In genomic region chr19:55088543-55089265, GRCh38 we compare ENCODE assay signal across 8 cellular contexts. TPM values are rescaled to one million over a fixed set of nuclear protein-coding genes. Genes with fewer than 3 reads are reported as not detected.
DNase-seq lines count a peak whose midpoint lies in the region; ATAC-seq and TF ChIP-seq lines count a peak whose summit lies in the region.

No MANE protein-coding gene starts in this region.

- no peaks in the 10 kb centered on the region for H3K79me2 ChIP-seq in osteoblast (ENCODE audit: insufficient read depth, low read length)

- no peak overlapping the region for H3K4me3 ChIP-seq in HEK293 (ENCODE audit: low read depth, low read length)
- H3K4me3 ChIP-seq in Panc1 (ENCODE audit: low read depth in 2 of 2, low read length in 2 of 2), result no peak overlapping the region
- no peak overlapping the region for H3K4me3 ChIP-seq in fibroblast of villous mesenchyme (ENCODE audit: low read depth, low read length)
- no peak overlapping the region for H3K4me3 ChIP-seq in osteoblast (ENCODE audit: insufficient read depth, low read length)
- H3K4me3 ChIP-seq in testis, result no peak overlapping the region

- WGBS in testis, 2 donors, result 57 to 63% methylated on average over 16 of the region's 16 CpGs

- H3K4me3 Mint-ChIP-seq in activated T-helper 17 cell treated with anti-CD3 and anti-CD28 coated beads, Interleukin-2, amount 50 U/mL, for 72 hours, result peak overlapping the region; percentile 65

- in situ Hi-C loops in Panc1 (cut with HindIII; ENCODE audit: low pct_unique_long_range_greater_than_20kb, low sequenced_read_pairs), result no loop called here

- peaks cover 22% of the 10 kb centered on the region for H3K27me3 Mint-ChIP-seq in activated T-helper 17 cell treated with anti-CD3 and anti-CD28 coated beads, Interleukin-2, amount 50 U/mL, for 72 hours

- no peak overlapping the region for H3K27ac ChIP-seq in C4-2B
- no peak overlapping the region for H3K27ac ChIP-seq in HEK293 (ENCODE audit: extremely low read depth, low read depth, low read length)
- H3K27ac ChIP-seq in Panc1 (ENCODE audit: low read length), result no peak overlapping the region
- H3K27ac ChIP-seq in osteoblast (ENCODE audit: low read depth, low read length), result no peak overlapping the region
- H3K27ac ChIP-seq in testis, result no peak overlapping the region

- BruUV-seq in Panc1 (replicated peaks; lab: Mats Ljungman, UMichigan), result no TSS peak

- no peaks in the 10 kb centered on the region for H3K4me1 ChIP-seq in HEK293 (ENCODE audit: control insufficient read depth, insufficient read depth, low read length)
- peaks cover 14% of the 10 kb centered on the region; the same call in 1 of the 2 replicates for H3K4me1 ChIP-seq in Panc1 (ENCODE audit: control insufficient read depth, insufficient read depth, low read length)
- peaks cover 12% of the 10 kb centered on the region for H3K4me1 ChIP-seq in osteoblast (ENCODE audit: insufficient read depth, low read length)
- peaks cover 17% of the 10 kb centered on the region for H3K4me1 ChIP-seq in testis

- CTCF ChIA-PET in HEK293 (lab: Yijun Ruan, JAX), result interaction anchor here (0.5 to 3.6 kb wide), 34 partner anchors 8 to 797 kb away, joined by 3 to 35 read pairs (median 4); partner anchors contain the start of genes DNAAF3, PPP1R12C and TMEM238
- CTCF ChIA-PET in Panc1 (lab: Charles Lee), result interaction anchor here (0.6 to 0.8 kb wide), 3 partner anchors 9 to 424 kb away, joined by 3 to 7 read pairs (median 4); no protein-coding TSS in a partner anchor

- H3K36me3 Mint-ChIP-seq in activated T-helper 17 cell treated with anti-CD3 and anti-CD28 coated beads, Interleukin-2, amount 50 U/mL, for 72 hours (ENCODE audit: low read depth), result peaks cover 32% of the 10 kb centered on the region

- H3K9me3 Mint-ChIP-seq in activated T-helper 17 cell treated with anti-CD3 and anti-CD28 coated beads, Interleukin-2, amount 50 U/mL, for 72 hours, result no peaks in the 10 kb centered on the region

- ATAC-seq in Panc1 (peak; percentile 60), GM21723 (IDR thresholded peaks at IDR 0.05; ENCODE audit: unreplicated experiment) (no peak)
- peak; percentile 45 for ATAC-seq in activated T-helper 17 cell treated with anti-CD3 and anti-CD28 coated beads, Interleukin-2, amount 50 U/mL, for 72 hours (replicated peaks)

- H3K27ac Mint-ChIP-seq in activated T-helper 17 cell treated with anti-CD3 and anti-CD28 coated beads, Interleukin-2, amount 50 U/mL, for 72 hours, result peak overlapping the region; percentile 75

- no peak overlapping the region for H2AFZ ChIP-seq in osteoblast (ENCODE audit: low read length)

- POLR2A ChIA-PET in HEK293 (lab: Yijun Ruan, JAX), result interaction anchor here (0.6 to 2.0 kb wide), 6 partner anchors 8 to 1220 kb away, joined by 3 to 13 read pairs (median 5); partner anchors contain the start of genes PPP1R12C and RDH13
- POLR2A ChIA-PET in Panc1 (lab: Charles Lee), result interaction anchor here (0.5 kb wide), 1 partner anchor 516 kb away, joined by 3 read pairs; no protein-coding TSS in a partner anchor

- TF ChIP-seq CTCF in C4-2B (conservative IDR thresholded peaks at IDR 0.05) (peak; percentile 89), HEK293 (tag by site-specific recombination; IDR thresholded peaks at IDR 0.05) (no peak), Panc1 (IDR thresholded peaks at IDR 0.05) (peak; percentile 97), fibroblast of villous mesenchyme (IDR thresholded peaks at IDR 0.05; ENCODE audit: insufficient read depth, low read depth, low read length) (peak; percentile 61), osteoblast (IDR thresholded peaks at IDR 0.05; ENCODE audit: extremely low read depth, low read depth, low read length) (peak; percentile 51), testis (IDR thresholded peaks at IDR 0.05) (peak in 2 of 3 experiments; percentile 51 to 89)

- no peak overlapping the region for H3K4me2 ChIP-seq in osteoblast (ENCODE audit: insufficient read depth, low read length)

- DNase-seq in Panc1 (ENCODE audit: low read depth, low spot score) (no peak), fibroblast of villous mesenchyme (ENCODE audit: low read depth) (peak; percentile 59), osteoblast (ENCODE audit: insufficient read length, low spot score, missing footprints) (peak; percentile 99), testis (peak; percentile 83)

- H3K36me3 ChIP-seq in HEK293 (ENCODE audit: control insufficient read depth in 2 of 2, insufficient read depth in 1 of 2, low read length in 2 of 2) (peaks cover 0 to 32% of the 10 kb centered on the region in 2 experiments; a peak in 2 of 3 replicates), Panc1 (ENCODE audit: control insufficient read depth, insufficient read depth, low read length) (peaks cover 2% of the 10 kb centered on the region; the same call in 1 of the 2 replicates), osteoblast (ENCODE audit: insufficient read depth, low read length) (no peaks in the 10 kb centered on the region), testis (ENCODE audit: low read depth, missing control alignments) (no peaks in the 10 kb centered on the region)

- H3K27me3 ChIP-seq in Panc1 (ENCODE audit: control insufficient read depth, insufficient read depth, low read length), result no peaks in the 10 kb centered on the region
- H3K27me3 ChIP-seq in osteoblast (ENCODE audit: insufficient read depth, low read length), result peaks cover 35% of the 10 kb centered on the region
- no peaks in the 10 kb centered on the region for H3K27me3 ChIP-seq in testis

- TF ChIP-seq POLR2A in testis (IDR thresholded peaks at IDR 0.05), result no peak

- H3K4me1 Mint-ChIP-seq in activated T-helper 17 cell treated with anti-CD3 and anti-CD28 coated beads, Interleukin-2, amount 50 U/mL, for 72 hours, result peaks cover 11% of the 10 kb centered on the region

- no peaks in the 10 kb centered on the region for H3K9me3 ChIP-seq in HEK293 (ENCODE audit: control insufficient read depth, insufficient read depth, low read depth, low read length)
- no peaks in the 10 kb centered on the region for H3K9me3 ChIP-seq in Panc1 (ENCODE audit: control insufficient read depth, insufficient read depth, low read depth, low read length)
- H3K9me3 ChIP-seq in osteoblast (ENCODE audit: low read depth, low read length), result no peaks in the 10 kb centered on the region
- no peaks in the 10 kb centered on the region for H3K9me3 ChIP-seq in testis

- intact Hi-C loops in Panc1 (cut with micrococcal nuclease; ENCODE audit: unreplicated experiment), result no loop called here
- intact Hi-C loops in testis (cut with DNase I; ENCODE audit: low total_unique reads), result no loop called here

- peaks cover 27% of the 10 kb centered on the region for H4K20me1 ChIP-seq in osteoblast (ENCODE audit: insufficient read depth, low read length)

TF ChIP-seq in HEK293, 187 proteins besides CTCF, POLR2A, EP300 and RAD21:
- no peak for TF ChIP-seq ZNF155 (tag by site-specific recombination; IDR thresholded peaks at IDR 0.05)
- TF ChIP-seq PRDM1 (tag by site-specific recombination; IDR thresholded peaks at IDR 0.05), result peak; percentile 25; the same call in 1 of the 2 replicates

RNA-seq across cellular contexts. Expression of gene EPS8L1, which starts 13.0 kb away (rescaled TPM):
- 11.0 TPM for total RNA-seq in Panc1 (2021; ENCODE audit: unreplicated experiment)
- 27.5 TPM for polyA plus RNA-seq in Panc1 (2012; ENCODE audit: insufficient read length)
- total RNA-seq in activated T-helper 17 cell treated with anti-CD3 and anti-CD28 coated beads, Interleukin-2, amount 50 U/mL, for 72 hours, result 1 to 10 TPM; 1.4 to 2.1 TPM
- total RNA-seq in fibroblast of villous mesenchyme, result 1.3 and 2.2 TPM in 2 replicates
- total RNA-seq in osteoblast, result 0.29 and 1.1 TPM in 2 replicates
- 1 to 10 TPM; 3.4 to 3.6 TPM for total RNA-seq in testis
- polyA plus RNA-seq in testis (ENCODE audit: insufficient read depth, low read depth, low replicate concordance), result 13.3 TPM

RNA-seq across cellular contexts. Expression of gene RDH13, which starts 25.8 kb away (rescaled TPM):
- total RNA-seq in Panc1 (2021; ENCODE audit: unreplicated experiment) (37.8 TPM), fibroblast of villous mesenchyme (9.0 and 9.1 TPM in 2 replicates), osteoblast (9.7 and 12.7 TPM in 2 replicates), testis (10 to 100 TPM; 22.5 to 24.3 TPM)
- polyA plus RNA-seq in Panc1 (2012; ENCODE audit: insufficient read length), result 33.0 TPM
- total RNA-seq in activated T-helper 17 cell treated with anti-CD3 and anti-CD28 coated beads, Interleukin-2, amount 50 U/mL, for 72 hours, result 10 to 100 TPM; 20.4 to 25.0 TPM
- polyA plus RNA-seq in testis (ENCODE audit: insufficient read depth, low read depth, low replicate concordance), result 13.9 TPM

RNA-seq across cellular contexts. Expression of gene PPP1R12C, which starts 28.7 kb away (rescaled TPM):
- total RNA-seq in Panc1 (2021; ENCODE audit: unreplicated experiment), result 158 TPM
- polyA plus RNA-seq in Panc1 (2012; ENCODE audit: insufficient read length), result 141 TPM
- total RNA-seq in activated T-helper 17 cell treated with anti-CD3 and anti-CD28 coated beads, Interleukin-2, amount 50 U/mL, for 72 hours, result 10 to 100 TPM; 74.5 to 94.8 TPM
- total RNA-seq in fibroblast of villous mesenchyme, result 49.7 and 69.9 TPM in 2 replicates
- 49.2 and 55.0 TPM in 2 replicates for total RNA-seq in osteoblast
- 100 to 1,000 TPM; 184 to 206 TPM for total RNA-seq in testis
- 220 TPM for polyA plus RNA-seq in testis (ENCODE audit: insufficient read depth, low read depth, low replicate concordance)

RNA-seq across cellular contexts. Expression of gene GP6, which starts 50.6 kb away (rescaled TPM):
- total RNA-seq in Panc1 (2021; ENCODE audit: unreplicated experiment) (1.2 TPM), fibroblast of villous mesenchyme (not detected in 2 replicates), osteoblast (not detected in 2 replicates), testis (1 to 10 TPM; 1.1 to 3.2 TPM)
- polyA plus RNA-seq in Panc1 (2012; ENCODE audit: insufficient read length), result 0.57 TPM
- under 1 TPM; 0.13 to 0.69 TPM for total RNA-seq in activated T-helper 17 cell treated with anti-CD3 and anti-CD28 coated beads, Interleukin-2, amount 50 U/mL, for 72 hours
- polyA plus RNA-seq in testis (ENCODE audit: insufficient read depth, low read depth, low replicate concordance), result 5.3 TPM
